ENCODE assay signal across 9 cellular contexts in genomic region chr11:116692318-116693106, GRCh38.
"Had no signal": no experiment of that assay in that cellular context is flagged by ENCODE, and none has a peak within 500 bp of the region (broad histone marks: within the 10 kb centered on the region; RNA-seq: fewer than 3 reads in every experiment).

No MANE protein-coding gene starts in this region.

- H3K9me3 Mint-ChIP-seq: activated naive CD4-positive, alpha-beta T cell treated with anti-CD3 and anti-CD28 coated beads, Interleukin-2, amount 10 ng/mL, durations not matched to agents 7 days and 5 days; effector memory CD8-positive, alpha-beta T cell; naive B cell had no signal

- H3K4me2 ChIP-seq: hepatocyte had no signal

- H3K4me3 ChIP-seq: hepatocyte, lower lobe of right lung, stomach, tibial artery had no signal

- H2AFZ ChIP-seq: hepatocyte had no signal

- H3K36me3 ChIP-seq: lower lobe of right lung, stomach, tibial artery had no signal

- H3K27ac ChIP-seq: hepatocyte, lower lobe of right lung, stomach, tibial artery had no signal

- H3K9me3 ChIP-seq: lower lobe of right lung, stomach, tibial artery had no signal

- DNase-seq: kidney glomerular epithelial cell, SHP77 treated with DMSO at 0.1 percent for 48 hours had no signal

- H3K4me1 Mint-ChIP-seq: activated naive CD4-positive, alpha-beta T cell treated with anti-CD3 and anti-CD28 coated beads, Interleukin-2, amount 10 ng/mL, durations not matched to agents 7 days and 5 days had no signal

- H3K27ac Mint-ChIP-seq: activated naive CD4-positive, alpha-beta T cell treated with anti-CD3 and anti-CD28 coated beads, Interleukin-2, amount 10 ng/mL, durations not matched to agents 7 days and 5 days had no signal

- H3K4me3 Mint-ChIP-seq: activated naive CD4-positive, alpha-beta T cell treated with anti-CD3 and anti-CD28 coated beads, Interleukin-2, amount 10 ng/mL, durations not matched to agents 7 days and 5 days; effector memory CD8-positive, alpha-beta T cell; naive B cell had no signal

- H3K79me2 ChIP-seq: hepatocyte had no signal

- H3K4me1 ChIP-seq: lower lobe of right lung, tibial artery had no signal

- H3K36me3 Mint-ChIP-seq: activated naive CD4-positive, alpha-beta T cell treated with anti-CD3 and anti-CD28 coated beads, Interleukin-2, amount 10 ng/mL, durations not matched to agents 7 days and 5 days; naive B cell had no signal
